Comparison of ENCODE assay signal across 22 cellular contexts in the genomic region with DNA sequence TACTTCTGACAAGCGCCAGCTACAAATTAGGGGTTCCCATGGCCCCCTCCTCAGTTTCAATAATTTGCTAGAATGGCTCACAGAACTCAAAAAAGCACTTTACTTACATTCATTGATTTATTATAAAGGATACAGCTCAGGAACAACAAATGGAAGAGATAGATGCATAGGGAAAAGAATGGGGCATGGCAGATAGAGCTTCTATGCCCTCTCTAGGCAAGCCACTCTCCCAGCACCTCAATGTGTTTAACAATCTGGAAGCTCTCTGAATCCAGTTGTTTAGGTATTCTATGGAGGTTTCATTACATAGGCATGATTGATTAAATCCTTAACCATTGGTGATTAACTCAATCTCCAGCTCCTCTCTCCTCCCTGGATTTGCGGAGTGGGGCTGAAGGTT.
DNase-seq lines count a peak whose midpoint lies in the region; ATAC-seq and TF ChIP-seq lines count a peak whose summit lies in the region.
"Had no signal": no experiment of that assay in that cellular context is flagged by ENCODE, and none has a peak within 500 bp of the region (broad histone marks: within the 10 kb centered on the region; RNA-seq: fewer than 3 reads in every experiment).

No MANE protein-coding gene starts in this region.

- H3K27me3 ChIP-seq in BJ (ENCODE audit: control insufficient read depth, insufficient read depth, low read length) (peaks cover 2% of the 10 kb centered on the region), ascending aorta (no peaks in the 10 kb centered on the region), Peyer's patch (no peaks in the 10 kb centered on the region)
- H3K27me3 ChIP-seq: colonic mucosa, esophagus muscularis mucosa, sigmoid colon had no signal

- intact Hi-C loops in ascending aorta (cut with DNase I) = no loop called here

- H3K9me3 ChIP-seq in ascending aorta = no peaks in the 10 kb centered on the region
- no peaks in the 10 kb centered on the region for H3K9me3 ChIP-seq in Peyer's patch
- H3K9me3 ChIP-seq: colonic mucosa, esophagus muscularis mucosa, lower lobe of right lung, sigmoid colon had no signal

- H3K4me3 ChIP-seq in BJ (ENCODE audit: low read depth, low read length) (no peak overlapping the region), fibroblast of the aortic adventitia (ENCODE audit: low read depth, low read length) (no peak overlapping the region), ascending aorta (no peak overlapping the region), Peyer's patch (no peak overlapping the region)
- H3K4me3 ChIP-seq: colonic mucosa, esophagus muscularis mucosa, lower lobe of right lung, sigmoid colon had no signal

- ATAC-seq in GM19467 (IDR thresholded peaks at IDR 0.05; ENCODE audit: unreplicated experiment) = no peak
- ATAC-seq: HCT116, lower lobe of right lung had no signal

- TF ChIP-seq CTCF in 22Rv1 (IDR thresholded peaks at IDR 0.05) (0 out of 2 replicates have a peak, but pooled peaks have one; percentile 5), BJ (IDR thresholded peaks at IDR 0.05; ENCODE audit: insufficient read depth, low read depth, low read length) (peak; percentile 30; the same call in 1 of the 2 replicates), fibroblast of the aortic adventitia (IDR thresholded peaks at IDR 0.05; ENCODE audit: insufficient read depth, low read length) (peak; percentile 53), ascending aorta (IDR thresholded peaks at IDR 0.05) (no peak), Peyer's patch (IDR thresholded peaks at IDR 0.05) (peak in 2 of 6 experiments; percentile 10 to 29)

- TF ChIP-seq POLR2A in Peyer's patch (IDR thresholded peaks at IDR 0.05) = no peak

- DNase-seq in BJ (ENCODE audit: low read depth) = no peak
- DNase-seq in amniotic epithelial cell (ENCODE audit: low read depth) = peak; percentile 8
- DNase-seq in fibroblast of the aortic adventitia (ENCODE audit: low read depth) = peak; percentile 47
- DNase-seq in ascending aorta (ENCODE audit: low spot score in 2 of 2) = no peak
- no peak for DNase-seq in NCI-H2227 (lab: John Stamatoyannopoulos, UW; ENCODE audit: unreplicated experiment)
- no peak for DNase-seq in Peyer's patch
- DNase-seq: activated CD4-positive, alpha-beta T cell treated with anti-CD3 and anti-CD28 coated beads, Interleukin-2, amount 50 U/mL, for 1 hour; activated naive CD8-positive, alpha-beta T cell treated with anti-CD3 and anti-CD28 coated beads for 36 hours; activated T-cell treated with anti-CD3 and anti-CD28 coated beads, Interleukin-2, amount 50 U/mL, for 24 hours; C1 segment of cervical spinal cord; colonic mucosa; DMS79; lower lobe of right lung; MV-4-11; SIG-M5; sigmoid colon; stimulated activated CD4-positive, alpha-beta T cell treated with anti-CD3 and anti-CD28 coated beads, Interleukin-4, amount 100 ng/mL, for 4 hours; T-helper 9 cell had no signal

- POLR2A ChIA-PET in BJ (lab: Charles Lee) = interaction anchor here (0.6 kb wide), 1 partner anchor 350 kb away, joined by 3 read pairs; no protein-coding TSS in a partner anchor

- H3K4me1 ChIP-seq in ascending aorta (no peaks in the 10 kb centered on the region), Peyer's patch (no peaks in the 10 kb centered on the region)
- H3K4me1 ChIP-seq: colonic mucosa, esophagus muscularis mucosa, lower lobe of right lung, sigmoid colon had no signal

- CTCF ChIA-PET in BJ (lab: Yijun Ruan, JAX) = interaction anchor here (0.6 to 2.8 kb wide), 17 partner anchors 11 to 507 kb away, joined by 3 to 21 read pairs (median 4); partner anchors contain the start of gene DACT1

- no peaks in the 10 kb centered on the region for H3K36me3 ChIP-seq in BJ (ENCODE audit: control insufficient read depth, insufficient read depth, low read length)
- H3K36me3 ChIP-seq in ascending aorta = no peaks in the 10 kb centered on the region
- no peaks in the 10 kb centered on the region for H3K36me3 ChIP-seq in Peyer's patch
- H3K36me3 ChIP-seq: colonic mucosa, esophagus muscularis mucosa, lower lobe of right lung, sigmoid colon had no signal

- H3K27ac ChIP-seq in 22Rv1 (no peak overlapping the region), ascending aorta (no peak overlapping the region), Peyer's patch (no peak overlapping the region)
- H3K27ac ChIP-seq: colonic mucosa, esophagus muscularis mucosa, lower lobe of right lung, sigmoid colon had no signal

Comparison
In these comparisons a context has a peak if more than half of its experiments do, and no peak if none do; other contexts are left out.
1. CTCF ChIP-seq: peak in 22Rv1 (single experiment), BJ (single experiment) and fibroblast of the aortic adventitia (single experiment); none in ascending aorta (0 of 3).
2. DNase-seq: peak in amniotic epithelial cell (single experiment) and fibroblast of the aortic adventitia (single experiment); none in BJ (single experiment), ascending aorta (0 of 2), NCI-H2227 (single experiment) and Peyer's patch (0 of 3).